27 cellular contexts compared by ENCODE assay signal in genomic region chr22:44732661-44733060, GRCh38. TPM values are rescaled to one million over a fixed set of nuclear protein-coding genes. Genes with fewer than 3 reads are reported as not detected.
DNase-seq lines count a peak whose midpoint lies in the region; ATAC-seq, FAIRE-seq and TF ChIP-seq lines count a peak whose summit lies in the region.
"Had no signal": no experiment of that assay in that cellular context is flagged by ENCODE, and none has a peak within 500 bp of the region (broad histone marks: within the 10 kb centered on the region; RNA-seq: fewer than 3 reads in every experiment).

No MANE protein-coding gene starts in this region.

- H3K27ac ChIP-seq in neuronal stem cell (replicated peaks; ENCODE audit: low read length) (no peak overlapping the region), brain microvascular endothelial cell (no peak overlapping the region)
- H3K27ac ChIP-seq: HL-60, SJCRH30 had no signal

- peak overlapping the region; percentile 33 for H4K8ac ChIP-seq in neuronal stem cell (ENCODE audit: low read depth, low read length)

- ATAC-seq in natural killer cell (peak in 1 of 3 donors; percentile 8), GM19463 (IDR thresholded peaks at IDR 0.05; ENCODE audit: unreplicated experiment) (no peak)
- no peak for ATAC-seq in natural killer cell treated with Interleukin-12 subunit alpha and Interleukin-12 subunit beta and Interleukin-15 and Interleukin-18, amount 100 ng/mL, for 72 hours
- ATAC-seq: PC-3, Right ventricle myocardium inferior, SK-N-SH treated with all-trans-retinoic acid at 6 μM for 48 hours had no signal

- no peak overlapping the region for H2AK5ac ChIP-seq in neuronal stem cell (ENCODE audit: low read depth, low read length)

- peaks cover 0 to 6% of the 10 kb centered on the region in 2 donors for H3K9me3 ChIP-seq in neuronal stem cell (replicated peaks in 1 of 2; ENCODE audit: control insufficient read depth in 2 of 2, insufficient read depth in 1 of 2, low read depth in 1 of 2, low read length in 2 of 2)
- H3K9me3 ChIP-seq: SJCRH30 had no signal

- peak overlapping the region; percentile 83 for H4K91ac ChIP-seq in neuronal stem cell (ENCODE audit: low read depth, low read length, poor library complexity)

- no peak overlapping the region for H3K4me3 ChIP-seq in bronchial epithelial cell (ENCODE audit: low read depth, low read length)
- H3K4me3 ChIP-seq in neuronal stem cell (ENCODE audit: low read length in 2 of 2): peak overlapping the region in 1 of 2 donors; percentile 57
- no peak overlapping the region for H3K4me3 ChIP-seq in brain microvascular endothelial cell (ENCODE audit: low read depth, low read length)
- H3K4me3 ChIP-seq: SJCRH30 had no signal

- peaks cover 9 to 18% of the 10 kb centered on the region in 2 donors for H3K4me1 ChIP-seq in neuronal stem cell (ENCODE audit: control insufficient read depth in 2 of 2, insufficient read depth in 1 of 2, low read depth in 1 of 2, low read length in 2 of 2)

- peaks cover 4% of the 10 kb centered on the region for H3K79me1 ChIP-seq in neuronal stem cell (ENCODE audit: low read depth, low read length)

- H3K4me2 ChIP-seq in neuronal stem cell (ENCODE audit: insufficient read depth, low read length, poor library complexity, severe bottlenecking): no peak overlapping the region

- H3K36me3 Mint-ChIP-seq in natural killer cell: no peaks in the 10 kb centered on the region
- H3K36me3 Mint-ChIP-seq in natural killer cell treated with Interleukin-12 subunit alpha and Interleukin-12 subunit beta and Interleukin-15 and Interleukin-18, amount 100 ng/mL, for 72 hours: no peaks in the 10 kb centered on the region

- H3K14ac ChIP-seq in neuronal stem cell (ENCODE audit: low read length): peak overlapping the region; percentile 10

- H3K9me3 Mint-ChIP-seq in natural killer cell: no peaks in the 10 kb centered on the region
- no peaks in the 10 kb centered on the region for H3K9me3 Mint-ChIP-seq in natural killer cell treated with Interleukin-12 subunit alpha and Interleukin-12 subunit beta and Interleukin-15 and Interleukin-18, amount 100 ng/mL, for 72 hours

- H3K23ac ChIP-seq in neuronal stem cell (ENCODE audit: low read depth, low read length, poor library complexity): peak overlapping the region; percentile 21

- H3K27me3 ChIP-seq in bronchial epithelial cell (ENCODE audit: control insufficient read depth, insufficient read depth, low read length): no peaks in the 10 kb centered on the region
- H3K27me3 ChIP-seq in neuronal stem cell (ENCODE audit: control insufficient read depth in 3 of 3, insufficient read depth in 3 of 3, low read depth in 1 of 3, low read length in 3 of 3): peaks cover 0 to 18% (median 0%) of the 10 kb centered on the region in 3 experiments
- no peaks in the 10 kb centered on the region for H3K27me3 ChIP-seq in brain microvascular endothelial cell (replicated peaks)
- H3K27me3 ChIP-seq: SJCRH30 had no signal

- H2BK5ac ChIP-seq in neuronal stem cell (ENCODE audit: low read length): no peak overlapping the region

- no peak overlapping the region for H3K18ac ChIP-seq in neuronal stem cell (ENCODE audit: low read length)

- in situ Hi-C loops in brain microvascular endothelial cell (cut with HindIII; ENCODE audit: low pct_ligation_motif_present, low sequenced_read_pairs): no loop called here

- H3K9ac ChIP-seq in neuronal stem cell (ENCODE audit: low read depth, low read length, poor library complexity): peak overlapping the region; percentile 83

- no peak overlapping the region for H2AFZ ChIP-seq in neuronal stem cell (ENCODE audit: low read length)

- no peak overlapping the region for H2BK120ac ChIP-seq in neuronal stem cell (ENCODE audit: low read depth, low read length)

- intact Hi-C loops in natural killer cell (cut with micrococcal nuclease): no loop called here

- WGBS in neuronal stem cell (ENCODE audit: extremely low coverage in 2 of 2, insufficient read length in 2 of 2, insufficient replicate concordance in 1 of 2), 2 donors: no CpG with 5 or more reads among the region's 27 CpGs

- peak overlapping the region; percentile 21 to 63 for H3K27ac Mint-ChIP-seq in natural killer cell
- no peak overlapping the region for H3K27ac Mint-ChIP-seq in natural killer cell treated with Interleukin-12 subunit alpha and Interleukin-12 subunit beta and Interleukin-15 and Interleukin-18, amount 100 ng/mL, for 72 hours

- TF ChIP-seq CTCF in natural killer cell (IDR thresholded peaks at IDR 0.05) (no peak), bronchial epithelial cell (IDR thresholded peaks at IDR 0.05; ENCODE audit: insufficient read depth, low read length, severe bottlenecking) (no peak), brain microvascular endothelial cell (IDR thresholded peaks at IDR 0.05; ENCODE audit: low read depth, low read length, missing control alignments) (no peak)

- H2BK12ac ChIP-seq in neuronal stem cell (ENCODE audit: low read length): no peak overlapping the region

- H3K4me3 Mint-ChIP-seq in natural killer cell: no peak overlapping the region
- H3K4me3 Mint-ChIP-seq in natural killer cell treated with Interleukin-12 subunit alpha and Interleukin-12 subunit beta and Interleukin-15 and Interleukin-18, amount 100 ng/mL, for 72 hours: no peak overlapping the region

- H3K4me1 Mint-ChIP-seq in natural killer cell: peaks cover 14 to 25% of the 10 kb centered on the region in 2 donors
- peaks cover 0 to 20% of the 10 kb centered on the region in 2 donors for H3K4me1 Mint-ChIP-seq in natural killer cell treated with Interleukin-12 subunit alpha and Interleukin-12 subunit beta and Interleukin-15 and Interleukin-18, amount 100 ng/mL, for 72 hours (ENCODE audit: low read depth in 2 of 2)

- DNase-seq in natural killer cell (no peak), bronchial epithelial cell (ENCODE audit: low read depth) (no peak), neuronal stem cell (ENCODE audit: low spot score) (no peak), LoVo (ENCODE audit: low spot score) (no peak), brain microvascular endothelial cell (no peak)
- DNase-seq in natural killer cell treated with Interleukin-12 subunit alpha and Interleukin-12 subunit beta and Interleukin-15 and Interleukin-18, amount 100 ng/mL, for 72 hours (ENCODE audit: low spot score): no peak
- DNase-seq: GOT3; HCEC 1CT; Kasumi-1; MV-4-11; NCI-H1105; NCI-H146; NCI-H1930; NCI-H2107; NCI-H446; NCI-H524 treated with DMSO at 0.1 percent for 48 hours; NCI-H82; NK-92 treated with Interleukin-12 subunit alpha and Interleukin-12 subunit beta, amount 100 ng/mL, for 24 hours; PC-3; SJCRH30 had no signal

- H3K4ac ChIP-seq in neuronal stem cell (ENCODE audit: low read length): no peak overlapping the region

- H3K36me3 ChIP-seq in bronchial epithelial cell (ENCODE audit: control insufficient read depth, insufficient read depth, low read length): peaks cover 6% of the 10 kb centered on the region
- peaks cover 0 to 6% of the 10 kb centered on the region in 2 donors for H3K36me3 ChIP-seq in neuronal stem cell (replicated peaks in 1 of 2; ENCODE audit: control insufficient read depth in 2 of 2, insufficient read depth in 2 of 2, low read length in 2 of 2)
- no peaks in the 10 kb centered on the region for H3K36me3 ChIP-seq in brain microvascular endothelial cell (replicated peaks)

- peak; percentile 98 for FAIRE-seq in bronchial epithelial cell (lab: Jason Lieb, UNC)
- FAIRE-seq: D721Med, GM18507 had no signal

- H3K27me3 Mint-ChIP-seq in natural killer cell (ENCODE audit: low read depth in 2 of 2): no peaks in the 10 kb centered on the region
- H3K27me3 Mint-ChIP-seq in natural killer cell treated with Interleukin-12 subunit alpha and Interleukin-12 subunit beta and Interleukin-15 and Interleukin-18, amount 100 ng/mL, for 72 hours: no peaks in the 10 kb centered on the region

- no peak overlapping the region for H2BK15ac ChIP-seq in neuronal stem cell (ENCODE audit: low read length)

RNA-seq across cellular contexts. Expression of gene ARHGAP8, which starts 19.7 kb away (rescaled TPM):
- total RNA-seq in natural killer cell (10 to 100 TPM; 23.6 to 32.6 (median 26.5) TPM), bronchial epithelial cell (15.0 and 18.2 TPM in 2 replicates)
- 1 to 10 TPM in 1 of 2 donors, under 1 TPM in 1; 0.64 to 2.3 TPM for total RNA-seq in natural killer cell treated with Interleukin-12 subunit alpha and Interleukin-12 subunit beta and Interleukin-15 and Interleukin-18, amount 100 ng/mL, for 72 hours
- 4.1 TPM for polyA plus RNA-seq in neuronal stem cell (2013, experiment 1 of 2)
- polyA plus RNA-seq in neuronal stem cell (2013, experiment 2 of 2): 4.2 TPM
- total RNA-seq: A172 had no signal

RNA-seq across cellular contexts. Expression of gene PRR5, which starts 30.7 kb away (rescaled TPM):
- 100 to 1,000 TPM in 1 of 3 donors, 10 to 100 TPM in 2; 92.6 to 133 (median 93.4) TPM for total RNA-seq in natural killer cell
- total RNA-seq in natural killer cell treated with Interleukin-12 subunit alpha and Interleukin-12 subunit beta and Interleukin-15 and Interleukin-18, amount 100 ng/mL, for 72 hours: 10 to 100 TPM; 15.7 to 29.2 TPM
- 6.3 and 14.0 TPM in 2 replicates for total RNA-seq in bronchial epithelial cell
- 14.6 TPM for polyA plus RNA-seq in neuronal stem cell (2013, experiment 1 of 2)
- 14.4 TPM for polyA plus RNA-seq in neuronal stem cell (2013, experiment 2 of 2)

Comparison
In these comparisons a context has a peak if more than half of its experiments do, and no peak if none do; other contexts are left out.
1. H3K27ac Mint-ChIP-seq: peak in natural killer cell (2 of 2); none in natural killer cell treated with Interleukin-12 subunit alpha and Interleukin-12 subunit beta and Interleukin-15 and Interleukin-18, amount 100 ng/mL, for 72 hours (0 of 2).